In genomic region chr4:95563638-95564337, GRCh38 we compare ENCODE assay signal across 29 cellular contexts. TPM values are rescaled to one million over a fixed set of nuclear protein-coding genes. Genes with fewer than 3 reads are reported as not detected.
"Had no signal": no experiment of that assay in that cellular context is flagged by ENCODE, and none has a peak within 500 bp of the region (broad histone marks: within the 10 kb centered on the region; RNA-seq: fewer than 3 reads in every experiment).

No MANE protein-coding gene starts in this region.

- H3K9me3 Mint-ChIP-seq: activated CD4-positive, alpha-beta T cell treated with anti-CD3 and anti-CD28 coated beads, Interleukin-2, amount 10 ng/mL, durations not matched to agents 7 days and 5 days; activated T-helper 2 cell treated with anti-CD3 and anti-CD28 coated beads, Interferon-gamma antibody, Interleukin-2, Interleukin-4, amounts not matched to agents 10 μg/mL and 5 μg/mL and 100 μg/mL, durations not matched to agents 14 hours and 24 hours and 36 hours had no signal

- ATAC-seq: Panc1, T-helper 17 cell had no signal

- H3K27ac Mint-ChIP-seq: activated CD4-positive, alpha-beta memory T cell treated with anti-CD3 and anti-CD28 coated beads for 36 hours; activated CD4-positive, alpha-beta T cell treated with anti-CD3 and anti-CD28 coated beads, Interleukin-2, amount 10 ng/mL, durations not matched to agents 7 days and 5 days; activated naive CD8-positive, alpha-beta T cell treated with anti-CD3 and anti-CD28 coated beads, Interleukin-2, amount 10 ng/mL, durations not matched to agents 7 days and 5 days; activated T-helper 2 cell treated with anti-CD3 and anti-CD28 coated beads, Interferon-gamma antibody, Interleukin-2, Interleukin-4, amounts not matched to agents 10 μg/mL and 5 μg/mL and 100 μg/mL, durations not matched to agents 14 hours and 24 hours and 36 hours; T-helper 17 cell had no signal

- FAIRE-seq: colon had no signal

- H3K27me3 ChIP-seq: adrenal gland, SJCRH30 had no signal

- H3K27ac ChIP-seq: adrenal gland, RWPE1, SJCRH30 had no signal

- DNase-seq: activated CD4-positive, alpha-beta memory T cell treated with anti-CD3 and anti-CD28 coated beads for 36 hours; activated CD4-positive, alpha-beta T cell treated with anti-CD3 and anti-CD28 coated beads, Interleukin-2, amount 10 ng/mL, durations not matched to agents 7 days and 5 days; activated CD4-positive, CD25-positive, alpha-beta regulatory T cell; activated gamma-delta T cell treated with Interleukin-2 at 50 U/mL for 16 hours; activated naive CD4-positive, alpha-beta T cell treated with anti-CD3 and anti-CD28 coated beads, Interleukin-2, amount 50 U/mL, for 16 hours; activated naive CD8-positive, alpha-beta T cell treated with anti-CD3 and anti-CD28 coated beads, Interleukin-2, amount 10 ng/mL, durations not matched to agents 7 days and 5 days; activated T-cell treated with anti-CD3 and anti-CD28 coated beads for 4 hours; activated T-cell treated with anti-CD3 and anti-CD28 coated beads, Interleukin-2, amount 50 U/mL, for 48 hours; adrenal gland; anterior cingulate cortex; cerebellar nuclear complex; NCI-H1048; NCI-H1417; NCI-H1930; NCI-H2171; NCI-H2227 treated with DMSO at 0.1 percent for 48 hours; NCI-H446 treated with DMSO at 0.1 percent for 48 hours; NCI-H524 treated with DMSO at 0.1 percent for 48 hours; NCI-H748 treated with DMSO at 0.1 percent for 48 hours; OCI-M1; Right ventricle myocardium superior; SJCRH30; T-helper 17 cell; T-helper 9 cell had no signal

- H3K9me3 ChIP-seq: adrenal gland, SJCRH30 had no signal

- H3K4me3 Mint-ChIP-seq: activated CD4-positive, alpha-beta memory T cell treated with anti-CD3 and anti-CD28 coated beads for 36 hours; activated CD4-positive, alpha-beta T cell treated with anti-CD3 and anti-CD28 coated beads, Interleukin-2, amount 10 ng/mL, durations not matched to agents 7 days and 5 days; activated naive CD8-positive, alpha-beta T cell treated with anti-CD3 and anti-CD28 coated beads, Interleukin-2, amount 10 ng/mL, durations not matched to agents 7 days and 5 days; T-helper 17 cell had no signal

- H3K4me3 ChIP-seq: adrenal gland, SJCRH30 had no signal

- H3K27me3 Mint-ChIP-seq: activated CD4-positive, alpha-beta memory T cell treated with anti-CD3 and anti-CD28 coated beads for 36 hours; activated CD4-positive, alpha-beta T cell treated with anti-CD3 and anti-CD28 coated beads, Interleukin-2, amount 10 ng/mL, durations not matched to agents 7 days and 5 days had no signal

- H3K36me3 Mint-ChIP-seq: activated CD4-positive, alpha-beta memory T cell treated with anti-CD3 and anti-CD28 coated beads for 36 hours; activated naive CD8-positive, alpha-beta T cell treated with anti-CD3 and anti-CD28 coated beads, Interleukin-2, amount 10 ng/mL, durations not matched to agents 7 days and 5 days had no signal

- H3K4me1 ChIP-seq: adrenal gland, SJCRH30 had no signal

- H3K36me3 ChIP-seq: adrenal gland, SJCRH30 had no signal

- H3K4me1 Mint-ChIP-seq: activated CD4-positive, alpha-beta T cell treated with anti-CD3 and anti-CD28 coated beads, Interleukin-2, amount 10 ng/mL, durations not matched to agents 7 days and 5 days; activated naive CD8-positive, alpha-beta T cell treated with anti-CD3 and anti-CD28 coated beads, Interleukin-2, amount 10 ng/mL, durations not matched to agents 7 days and 5 days; T-helper 17 cell had no signal

RNA-seq across cellular contexts. Expression of gene UNC5C, which starts 15.0 kb away (rescaled TPM):
- total RNA-seq: activated CD4-positive, alpha-beta memory T cell treated with anti-CD3 and anti-CD28 coated beads for 36 hours; activated CD4-positive, alpha-beta T cell treated with anti-CD3 and anti-CD28 coated beads, Interleukin-2, amount 10 ng/mL, durations not matched to agents 7 days and 5 days; activated CD8-positive, alpha-beta memory T cell treated with anti-CD3 and anti-CD28 coated beads for 36 hours; activated naive CD8-positive, alpha-beta T cell treated with anti-CD3 and anti-CD28 coated beads, Interleukin-2, amount 10 ng/mL, durations not matched to agents 7 days and 5 days; SJCRH30 had no signal
